Comparison of ENCODE assay signal across 16 cellular contexts in genomic region chr1:91749690-91750335, GRCh38.
A peak's percentile ranks its signal among the peaks of the same experiment; 100 is the strongest.
DNase-seq lines count a peak whose midpoint lies in the region; ATAC-seq and TF ChIP-seq lines count a peak whose summit lies in the region.
"Had no signal": no experiment of that assay in that cellular context is flagged by ENCODE, and none has a peak within 500 bp of the region (broad histone marks: within the 10 kb centered on the region; RNA-seq: fewer than 3 reads in every experiment).

No MANE protein-coding gene starts in this region.

- peaks cover 0 to 4% (median 0%) of the 10 kb centered on the region in 9 donors for H3K36me3 ChIP-seq in heart right ventricle
- no peaks in the 10 kb centered on the region for H3K36me3 ChIP-seq in rectal smooth muscle tissue (ENCODE audit: control insufficient read depth, insufficient read depth, low read length)
- H3K36me3 ChIP-seq in urinary bladder (ENCODE audit: insufficient read depth): peaks cover 2% of the 10 kb centered on the region
- H3K36me3 ChIP-seq: WERI-Rb-1 had no signal

- H3K27me3 ChIP-seq in heart right ventricle (no peaks in the 10 kb centered on the region), right cardiac atrium (ENCODE audit: control insufficient read depth, insufficient read depth) (no peaks in the 10 kb centered on the region), rectal smooth muscle tissue (ENCODE audit: control insufficient read depth, insufficient read depth, low read length) (no peaks in the 10 kb centered on the region)

- H3K4me1 ChIP-seq in heart right ventricle (peaks cover 12 to 85% (median 51%) of the 10 kb centered on the region in 9 donors), right cardiac atrium (ENCODE audit: control insufficient read depth, insufficient read depth, low read length) (peaks cover 16% of the 10 kb centered on the region), rectal smooth muscle tissue (ENCODE audit: control insufficient read depth, insufficient read depth, low read length) (peaks cover 44% of the 10 kb centered on the region), urinary bladder (ENCODE audit: insufficient read depth) (peaks cover 2% of the 10 kb centered on the region)

- ATAC-seq in heart right ventricle: no peak
- no peak for ATAC-seq in left cardiac atrium
- no peak for ATAC-seq in right cardiac atrium
- no peak for ATAC-seq in GM21367 (IDR thresholded peaks at IDR 0.05; ENCODE audit: unreplicated experiment)

- H3K9me3 ChIP-seq in heart right ventricle (peaks cover 0 to 10% (median 0%) of the 10 kb centered on the region in 11 donors), right cardiac atrium (ENCODE audit: control insufficient read depth, low read length) (no peaks in the 10 kb centered on the region)
- H3K9me3 ChIP-seq: mucosa of descending colon had no signal

- H3K4me3 ChIP-seq in heart right ventricle (no peak overlapping the region), right cardiac atrium (ENCODE audit: low read length) (no peak overlapping the region), rectal smooth muscle tissue (ENCODE audit: low read length) (no peak overlapping the region), urinary bladder (ENCODE audit: low read depth, low read length) (no peak overlapping the region)
- H3K4me3 ChIP-seq: mucosa of descending colon had no signal

- no peak for TF ChIP-seq CTCF in heart right ventricle (IDR thresholded peaks at IDR 0.05)

- WGBS in heart right ventricle, 2 donors: 91 to 95% methylated on average over 8 of the region's 8 CpGs
- WGBS in right cardiac atrium: 91% methylated on average over 8 of the region's 8 CpGs
- WGBS in urinary bladder: 82% methylated on average over 8 of the region's 8 CpGs

- no peak for DNase-seq in heart right ventricle
- DNase-seq in left cardiac atrium: no peak
- DNase-seq in right cardiac atrium: no peak
- no peak for DNase-seq in NCI-H526 treated with DMSO at 0.1 percent for 48 hours (lab: John Stamatoyannopoulos, UW)
- no peak for DNase-seq in NCI-H526 (lab: John Stamatoyannopoulos, UW)
- DNase-seq: activated CD4-positive, alpha-beta T cell treated with anti-CD3 and anti-CD28 coated beads, Interleukin-2, amount 50 U/mL, for 48 hours; activated naive CD8-positive, alpha-beta T cell treated with anti-CD3 and anti-CD28 coated beads, Interleukin-2, amount 10 ng/mL, durations not matched to agents 7 days and 5 days; activated T-cell treated with anti-CD3 and anti-CD28 coated beads, Interleukin-2, amount 50 U/mL, for 1 hour; CD4-positive, alpha-beta T cell; mucosa of descending colon; NCI-H82; T-helper 1 cell; WERI-Rb-1 had no signal

- no peak overlapping the region for H3K9ac ChIP-seq in rectal smooth muscle tissue (ENCODE audit: low read length)

- intact Hi-C loops in heart right ventricle (cut with DNase I) (loop anchor here in 2 of 10 donors (5.0 to 10.0 kb wide), 2 partner anchors 37 to 135 kb away; partner anchors contain the start of gene TGFBR3 (in 2 of the 2)), left cardiac atrium (cut with DNase I) (no loop called here), right cardiac atrium (cut with DNase I) (no loop called here)

- H3K27ac ChIP-seq in heart right ventricle: peak overlapping the region in 7 of 10 donors; percentile 18 to 71 (median 60)
- peak overlapping the region; percentile 36 for H3K27ac ChIP-seq in right cardiac atrium (ENCODE audit: low read length)
- H3K27ac ChIP-seq in rectal smooth muscle tissue (ENCODE audit: low read depth, low read length): peak overlapping the region; percentile 8
- H3K27ac ChIP-seq in urinary bladder (ENCODE audit: low read depth): peak overlapping the region; percentile 58
- H3K27ac ChIP-seq: WERI-Rb-1 had no signal

Comparison
In these comparisons a context has a peak if more than half of its experiments do, and no peak if none do; other contexts are left out.
1. H3K27ac ChIP-seq: peak in every context shown above with its lines; median percentile 60 in heart right ventricle; 58 in urinary bladder; 36 in right cardiac atrium; 8 in rectal smooth muscle tissue.